Comparison of ENCODE assay signal across 3 cellular contexts in the genomic region with DNA sequence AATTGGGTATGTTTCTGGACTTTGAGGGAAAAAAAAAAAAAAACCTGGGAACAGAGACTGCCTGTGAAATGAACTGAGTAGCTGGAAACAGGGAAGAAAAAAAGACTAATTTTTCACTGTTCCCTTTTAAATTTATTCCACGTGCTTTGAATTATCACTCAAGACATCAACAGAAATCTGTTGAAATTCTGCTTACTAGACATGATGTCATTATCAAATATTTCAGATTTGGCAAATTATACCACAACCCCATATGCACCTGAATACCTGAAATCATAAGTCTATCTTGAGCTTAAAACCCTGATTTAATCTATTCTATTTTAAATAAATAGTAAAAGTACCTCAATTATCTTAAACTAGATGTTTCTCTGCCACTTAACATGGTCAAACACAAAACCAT.
TF ChIP-seq lines count a peak whose summit lies in the region.

No MANE protein-coding gene starts in this region.

TF ChIP-seq in A549, 52 proteins besides CTCF, POLR2A, EP300 and RAD21:
- no peak for TF ChIP-seq JUN (IDR thresholded peaks at IDR 0.05)
- TF ChIP-seq, protein P1, sequence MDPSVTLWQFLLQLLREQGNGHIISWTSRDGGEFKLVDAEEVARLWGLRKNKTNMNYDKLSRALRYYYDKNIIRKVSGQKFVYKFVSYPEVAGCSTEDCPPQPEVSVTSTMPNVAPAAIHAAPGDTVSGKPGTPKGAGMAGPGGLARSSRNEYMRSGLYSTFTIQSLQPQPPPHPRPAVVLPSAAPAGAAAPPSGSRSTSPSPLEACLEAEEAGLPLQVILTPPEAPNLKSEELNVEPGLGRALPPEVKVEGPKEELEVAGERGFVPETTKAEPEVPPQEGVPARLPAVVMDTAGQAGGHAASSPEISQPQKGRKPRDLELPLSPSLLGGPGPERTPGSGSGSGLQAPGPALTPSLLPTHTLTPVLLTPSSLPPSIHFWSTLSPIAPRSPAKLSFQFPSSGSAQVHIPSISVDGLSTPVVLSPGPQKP (IDR thresholded peaks at IDR 0.05; ENCODE audit: low read depth, low read length): no peak
- TF ChIP-seq MAZ (IDR thresholded peaks at IDR 0.05; ENCODE audit: borderline replicate concordance, low read depth, low read length): no peak
- TF ChIP-seq MAFK (IDR thresholded peaks at IDR 0.05; ENCODE audit: partially characterized antibody): peak; percentile 2
- TF ChIP-seq HEYL (CRISPR knock-in tag; IDR thresholded peaks at IDR 0.05): no peak
- no peak for TF ChIP-seq PHF8 (IDR thresholded peaks at IDR 0.05; ENCODE audit: borderline replicate concordance, low read depth)
- TF ChIP-seq GATA3 (IDR thresholded peaks at IDR 0.05; ENCODE audit: borderline replicate concordance): no peak
- TF ChIP-seq CHD4 (IDR thresholded peaks at IDR 0.05; ENCODE audit: borderline replicate concordance): no peak
- TF ChIP-seq NFE2L2 (conservative IDR thresholded peaks at IDR 0.05; ENCODE audit: low read length): no peak

TF ChIP-seq in HEK293, 187 proteins besides CTCF, POLR2A, EP300 and RAD21:
- TF ChIP-seq ZNF629 (tag by site-specific recombination; IDR thresholded peaks at IDR 0.05) (no peak), ZNF624 (tag by site-specific recombination; IDR thresholded peaks at IDR 0.05) (no peak)
- TF ChIP-seq, protein P2, sequence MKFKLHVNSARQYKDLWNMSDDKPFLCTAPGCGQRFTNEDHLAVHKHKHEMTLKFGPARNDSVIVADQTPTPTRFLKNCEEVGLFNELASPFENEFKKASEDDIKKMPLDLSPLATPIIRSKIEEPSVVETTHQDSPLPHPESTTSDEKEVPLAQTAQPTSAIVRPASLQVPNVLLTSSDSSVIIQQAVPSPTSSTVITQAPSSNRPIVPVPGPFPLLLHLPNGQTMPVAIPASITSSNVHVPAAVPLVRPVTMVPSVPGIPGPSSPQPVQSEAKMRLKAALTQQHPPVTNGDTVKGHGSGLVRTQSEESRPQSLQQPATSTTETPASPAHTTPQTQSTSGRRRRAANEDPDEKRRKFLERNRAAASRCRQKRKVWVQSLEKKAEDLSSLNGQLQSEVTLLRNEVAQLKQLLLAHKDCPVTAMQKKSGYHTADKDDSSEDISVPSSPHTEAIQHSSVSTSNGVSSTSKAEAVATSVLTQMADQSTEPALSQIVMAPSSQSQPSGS (tag by site-specific recombination; IDR thresholded peaks at IDR 0.05; ENCODE audit: low read depth): peak; percentile 66
- TF ChIP-seq, protein P3, sequence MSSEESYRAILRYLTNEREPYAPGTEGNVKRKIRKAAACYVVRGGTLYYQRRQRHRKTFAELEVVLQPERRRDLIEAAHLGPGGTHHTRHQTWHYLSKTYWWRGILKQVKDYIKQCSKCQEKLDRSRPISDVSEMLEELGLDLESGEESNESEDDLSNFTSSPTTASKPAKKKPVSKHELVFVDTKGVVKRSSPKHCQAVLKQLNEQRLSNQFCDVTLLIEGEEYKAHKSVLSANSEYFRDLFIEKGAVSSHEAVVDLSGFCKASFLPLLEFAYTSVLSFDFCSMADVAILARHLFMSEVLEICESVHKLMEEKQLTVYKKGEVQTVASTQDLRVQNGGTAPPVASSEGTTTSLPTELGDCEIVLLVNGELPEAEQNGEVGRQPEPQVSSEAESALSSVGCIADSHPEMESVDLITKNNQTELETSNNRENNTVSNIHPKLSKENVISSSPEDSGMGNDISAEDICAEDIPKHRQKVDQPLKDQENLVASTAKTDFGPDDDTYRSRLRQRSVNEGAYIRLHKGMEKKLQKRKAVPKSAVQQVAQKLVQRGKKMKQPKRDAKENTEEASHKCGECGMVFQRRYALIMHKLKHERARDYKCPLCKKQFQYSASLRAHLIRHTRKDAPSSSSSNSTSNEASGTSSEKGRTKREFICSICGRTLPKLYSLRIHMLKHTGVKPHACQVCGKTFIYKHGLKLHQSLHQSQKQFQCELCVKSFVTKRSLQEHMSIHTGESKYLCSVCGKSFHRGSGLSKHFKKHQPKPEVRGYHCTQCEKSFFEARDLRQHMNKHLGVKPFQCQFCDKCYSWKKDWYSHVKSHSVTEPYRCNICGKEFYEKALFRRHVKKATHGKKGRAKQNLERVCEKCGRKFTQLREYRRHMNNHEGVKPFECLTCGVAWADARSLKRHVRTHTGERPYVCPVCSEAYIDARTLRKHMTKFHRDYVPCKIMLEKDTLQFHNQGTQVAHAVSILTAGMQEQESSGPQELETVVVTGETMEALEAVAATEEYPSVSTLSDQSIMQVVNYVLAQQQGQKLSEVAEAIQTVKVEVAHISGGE (tag by site-specific recombination; conservative IDR thresholded peaks at IDR 0.05; ENCODE audit: low read depth): no peak

TF ChIP-seq in K562, 482 proteins besides CTCF, POLR2A, EP300 and RAD21:
- TF ChIP-seq RNF2 (IDR thresholded peaks at IDR 0.05) (no peak), ZNF316 (IDR thresholded peaks at IDR 0.05) (peak; percentile 65; the same call in 1 of the 2 replicates)
